1 cellular context compared by ENCODE assay signal in genomic region chr4:39330353-39330752, GRCh38.
TF ChIP-seq lines count a peak whose summit lies in the region.

No MANE protein-coding gene starts in this region.

TF ChIP-seq in K562, 482 proteins besides CTCF, POLR2A, EP300 and RAD21 (continued from another document):
- TF ChIP-seq CHD7 (IDR thresholded peaks at IDR 0.05; ENCODE audit: low read depth, low read length) (no peak), ATF7 (IDR thresholded peaks at IDR 0.05) (no peak), TEAD4 (IDR thresholded peaks at IDR 0.05; ENCODE audit: low read length) (peak; percentile 41; the same call in 1 of the 2 replicates), TEAD4 (CRISPR knock-in tag; IDR thresholded peaks at IDR 0.05; ENCODE audit: borderline replicate concordance) (no peak), BRCA1 (IDR thresholded peaks at IDR 0.05) (no peak), BRCA1 (CRISPR knock-in tag; IDR thresholded peaks at IDR 0.05) (no peak)
